Comparison of ENCODE assay signal across 8 cellular contexts in the genomic region with DNA sequence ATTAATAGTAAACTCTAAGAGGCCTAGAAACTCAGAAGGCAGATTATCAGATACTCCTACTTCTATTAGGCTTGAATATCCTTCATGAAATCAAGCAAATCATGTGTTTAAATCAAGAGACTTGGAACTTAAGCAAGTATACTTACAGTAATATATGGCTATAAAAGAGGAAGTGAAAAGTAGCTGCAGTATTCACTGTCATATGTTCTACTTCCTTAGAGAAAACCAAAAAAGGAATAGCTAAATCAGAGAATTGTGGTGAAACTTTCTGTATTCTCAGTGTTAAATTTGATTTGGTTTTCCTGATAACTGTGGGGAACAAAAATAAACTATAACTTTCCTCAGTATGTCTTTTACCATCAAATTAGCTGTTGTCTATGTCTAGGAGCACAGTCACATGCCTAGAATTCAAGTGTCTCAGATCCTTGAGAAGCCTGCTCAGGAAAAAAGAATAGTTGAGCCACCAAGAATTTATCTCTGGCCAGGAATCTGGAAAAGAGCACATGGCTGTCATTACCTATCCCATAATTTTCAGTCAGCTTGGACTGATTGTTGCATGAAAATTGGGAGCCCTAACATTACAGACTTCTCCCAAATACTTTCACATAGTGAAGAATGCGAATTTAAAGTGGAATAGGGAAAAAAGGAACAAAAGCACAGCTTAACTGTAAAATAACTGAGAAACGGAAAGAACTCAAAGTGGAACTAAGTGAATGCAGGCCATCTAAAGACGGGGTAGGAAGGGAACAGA. TPM values are rescaled to one million over a fixed set of nuclear protein-coding genes. Genes with fewer than 3 reads are reported as not detected.
DNase-seq lines count a peak whose midpoint lies in the region; ATAC-seq and TF ChIP-seq lines count a peak whose summit lies in the region.

No MANE protein-coding gene starts in this region.

- ATAC-seq in HG02798 (IDR thresholded peaks at IDR 0.05; ENCODE audit: poor library complexity, unreplicated experiment) = peak; percentile 31

- no peaks in the 10 kb centered on the region for H4K20me1 ChIP-seq in PC-9 (ENCODE audit: insufficient read depth)

- H3K27ac ChIP-seq in PC-9 (no peak overlapping the region), iPS-20b (ENCODE audit: low read length) (no peak overlapping the region)

- DNase-seq in SKM-1 treated with dmso at 0.1 percent for 144 hours (lab: John Stamatoyannopoulos, UW; ENCODE audit: unreplicated experiment) (peak; percentile 41), SKM-1 (lab: John Stamatoyannopoulos, UW; ENCODE audit: unreplicated experiment) (no peak), PC-9 (no peak), AG08395 (ENCODE audit: low spot score) (no peak), GM19238 (ENCODE audit: insufficient read length, low spot score) (no peak)
- no peak for DNase-seq in activated CD4-positive, alpha-beta T cell treated with anti-CD3 and anti-CD28 coated beads, Interleukin-2, amount 50 U/mL, for 48 hours

- H3K9me3 ChIP-seq in PC-9 (ENCODE audit: insufficient read depth, low read depth) (no peaks in the 10 kb centered on the region), iPS-20b (ENCODE audit: insufficient read depth, low read depth, low read length) (no peaks in the 10 kb centered on the region)

- POLR2A ChIA-PET in PC-9 (lab: Charles Lee; ENCODE audit: unreplicated experiment) = interaction anchor here (0.6 kb wide), 1 partner anchor 1341 kb away, joined by 5 read pairs; no protein-coding TSS in a partner anchor

- CTCF ChIA-PET in PC-9 (lab: Charles Lee) = no interaction called here

- no peaks in the 10 kb centered on the region; the same call in 1 of the 2 replicates for H3F3A ChIP-seq in PC-9 (ENCODE audit: insufficient read depth, low read depth)

- peak overlapping the region; percentile 100 for H3K4me2 ChIP-seq in PC-9

- H2AFZ ChIP-seq in PC-9 = no peak overlapping the region

- H3K9me2 ChIP-seq in PC-9 (ENCODE audit: insufficient read depth) = no peaks in the 10 kb centered on the region

- H3K4me1 ChIP-seq in PC-9 (replicated peaks; ENCODE audit: insufficient read depth) = peaks cover 29% of the 10 kb centered on the region
- peaks cover 14% of the 10 kb centered on the region for H3K4me1 ChIP-seq in iPS-20b (ENCODE audit: insufficient read depth, low read length)

- BruUV-seq in PC-9 (replicated peaks; lab: Mats Ljungman, UMichigan) = no TSS peak

- H3K9ac ChIP-seq in iPS-20b (ENCODE audit: low read depth, low read length) = no peak overlapping the region

- intact Hi-C loops in PC-9 (cut with micrococcal nuclease; ENCODE audit: unreplicated experiment) = no loop called here

- H3K4me3 ChIP-seq in PC-9 (peak overlapping the region; percentile 79; the same call in 1 of the 2 replicates), iPS-20b (ENCODE audit: low read length) (peak overlapping the region; percentile 86)

- no peaks in the 10 kb centered on the region; the same call in 1 of the 2 replicates for H3K36me3 ChIP-seq in PC-9 (ENCODE audit: low read depth)
- no peaks in the 10 kb centered on the region for H3K36me3 ChIP-seq in iPS-20b (ENCODE audit: insufficient read depth, low read depth, low read length)

- TF ChIP-seq CTCF in PC-9 (conservative IDR thresholded peaks at IDR 0.05) = no peak

- H3K79me2 ChIP-seq in PC-9 (ENCODE audit: low read depth) = peaks cover 65% of the 10 kb centered on the region

- no peaks in the 10 kb centered on the region for H3K27me3 ChIP-seq in PC-9 (ENCODE audit: insufficient read depth, low read depth)
- H3K27me3 ChIP-seq in iPS-20b (ENCODE audit: insufficient read depth, low read length) = no peaks in the 10 kb centered on the region

RNA-seq across cellular contexts. Expression of a gene that starts 1.7 kb away (rescaled TPM):
- total RNA-seq in PC-9 (2021) = 23.3 and 33.5 TPM in 2 replicates

RNA-seq across cellular contexts. Expression of a gene that starts 2.0 kb away (rescaled TPM):
- total RNA-seq in PC-9 (2021) = 24.9 and 27.2 TPM in 2 replicates

RNA-seq across cellular contexts. Expression of a gene that starts 56.0 kb away (rescaled TPM):
- total RNA-seq in PC-9 (2021) = 40.4 and 43.4 TPM in 2 replicates

RNA-seq across cellular contexts. Expression of a gene that starts 56.1 kb away (rescaled TPM):
- total RNA-seq in PC-9 (2021) = 31.6 and 36.3 TPM in 2 replicates
